In genomic region chr5:36667826-36668225, GRCh38 we compare ENCODE assay signal across 22 cellular contexts.
DNase-seq lines count a peak whose midpoint lies in the region; ATAC-seq, FAIRE-seq and TF ChIP-seq lines count a peak whose summit lies in the region.
"Had no signal": no experiment of that assay in that cellular context is flagged by ENCODE, and none has a peak within 500 bp of the region (broad histone marks: within the 10 kb centered on the region; RNA-seq: fewer than 3 reads in every experiment).

No MANE protein-coding gene starts in this region.

- H3K79me2 ChIP-seq in K562 (ENCODE audit: control insufficient read depth, insufficient read depth, low read length) = no peaks in the 10 kb centered on the region

- CTCF ChIA-PET in Caco-2 (lab: Charles Lee) (interaction anchor here (1.0 kb wide), 1 partner anchor 22 kb away, joined by 4 read pairs; no protein-coding TSS in a partner anchor), K562 (lab: Yijun Ruan, JAX; ENCODE audit: low intra/inter-chr PET ratio) (no interaction called here)

- no peak overlapping the region for H3K9ac ChIP-seq in K562 (ENCODE audit: insufficient read depth in 1 of 2, low read depth in 2 of 2, low read length in 2 of 2)

- no TSS peak for BruUV-seq in Caco-2 (replicated peaks; lab: Mats Ljungman, UMichigan)
- BruUV-seq in K562 (replicated peaks; lab: Mats Ljungman, UMichigan) = no TSS peak

- 2% methylated on average over 4 of the region's 4 CpGs for WGBS in K562 (ENCODE audit: insufficient coverage, low coverage, missing lambda C conversion rate)
- 8 to 33% methylated on average over 4 of the region's 4 CpGs for WGBS in sigmoid colon, 2 donors

- TF ChIP-seq POLR2A in K562 (conservative IDR thresholded peaks at IDR 0.05) (no peak), sigmoid colon (IDR thresholded peaks at IDR 0.05) (no peak)

- no peak for TF ChIP-seq EP300 in K562 (IDR thresholded peaks at IDR 0.05; ENCODE audit: low read length)
- TF ChIP-seq EP300 in sigmoid colon (IDR thresholded peaks at IDR 0.05) = no peak

- H3K4me3 ChIP-seq in Caco-2 (ENCODE audit: low read depth, low read length) (no peak overlapping the region), K562 (no peak overlapping the region), sigmoid colon (no peak overlapping the region)
- H3K4me3 ChIP-seq: GM23338, SJCRH30 had no signal

- DNase-seq in Caco-2 = peak; percentile 62 to 79
- peak; percentile 46 to 53 for DNase-seq in NOMO-1 (lab: John Stamatoyannopoulos, UW; ENCODE audit: unreplicated experiment in 2 of 2)
- no peak for DNase-seq in K562 (ENCODE audit: extremely low read depth in 1 of 4, low spot score in 3 of 4)
- DNase-seq in left kidney (ENCODE audit: low read depth, low spot score) = peak; percentile 29
- DNase-seq in RPMI8226 = no peak
- no peak for DNase-seq in sigmoid colon
- DNase-seq in amygdala (lab: John Stamatoyannopoulos, UW) = no peak
- DNase-seq in EL = no peak
- DNase-seq: 8988T; BE2C; CD4-positive, CD25-positive, alpha-beta regulatory T cell; COR-L47; HCEC 1CT; NCI-H1417; NCI-H187 treated with DMSO at 0.1 percent for 48 hours; NCI-H446; OCI-M1; SJCRH30 had no signal

- H3K9me3 ChIP-seq in Caco-2 (no peaks in the 10 kb centered on the region), K562 (replicated peaks; ENCODE audit: control insufficient read depth, insufficient read depth, low read depth, low read length) (no peaks in the 10 kb centered on the region), sigmoid colon (no peaks in the 10 kb centered on the region)
- H3K9me3 ChIP-seq: BE2C, SJCRH30 had no signal

- no peak for ATAC-seq in K562
- ATAC-seq: GM23338 had no signal

- no peak for TF ChIP-seq CTCF in Caco-2 (IDR thresholded peaks at IDR 0.05; ENCODE audit: insufficient read depth in 1 of 2, low read depth in 1 of 2, low read length in 1 of 2, severe bottlenecking in 1 of 2, unreplicated experiment in 1 of 2)
- TF ChIP-seq CTCF in K562 (IDR thresholded peaks at IDR 0.05 in 2 of 3, conservative IDR thresholded peaks at IDR 0.05 in 1 of 3; ENCODE audit: insufficient read depth in 2 of 3, low read depth in 1 of 3, low read length in 3 of 3) = no peak
- TF ChIP-seq CTCF in sigmoid colon (IDR thresholded peaks at IDR 0.05) = no peak

- H2AFZ ChIP-seq in K562 (ENCODE audit: low read depth, low read length) = no peak overlapping the region
- H2AFZ ChIP-seq: GM23338 had no signal

- H3K4me1 ChIP-seq in Caco-2 (peaks cover 60% of the 10 kb centered on the region), K562 (replicated peaks in 1 of 2; ENCODE audit: control insufficient read depth in 2 of 2, insufficient read depth in 2 of 2, low read length in 2 of 2) (no peaks in the 10 kb centered on the region), sigmoid colon (no peaks in the 10 kb centered on the region)
- H3K4me1 ChIP-seq: BE2C, SJCRH30 had no signal

- in situ Hi-C loops in K562 (cut with MboI) = no loop called here

- peaks cover 56% of the 10 kb centered on the region for H3K36me3 Mint-ChIP-seq in Caco-2 (ENCODE audit: insufficient read depth, unreplicated experiment)
- H3K36me3 Mint-ChIP-seq: CD4-positive, CD25-positive, alpha-beta regulatory T cell had no signal

- H3K27me3 ChIP-seq in Caco-2 (replicated peaks; ENCODE audit: control insufficient read depth, insufficient read depth, low read length) (no peaks in the 10 kb centered on the region), K562 (ENCODE audit: control insufficient read depth in 2 of 2, insufficient read depth in 2 of 2, low read length in 2 of 2) (peaks cover 12 to 19% of the 10 kb centered on the region in 2 experiments), sigmoid colon (no peaks in the 10 kb centered on the region)
- H3K27me3 ChIP-seq: BE2C, SJCRH30 had no signal

- no peaks in the 10 kb centered on the region for H3K9me1 ChIP-seq in K562 (ENCODE audit: control insufficient read depth, insufficient read depth, low read length)

- FAIRE-seq in K562 (lab: Jason Lieb, UNC) = no peak
- FAIRE-seq: GM12891, GM18507 had no signal

- no peaks in the 10 kb centered on the region for H4K20me1 ChIP-seq in K562 (replicated peaks; ENCODE audit: control insufficient read depth, insufficient read depth, low read length)

- POLR2A ChIA-PET in Caco-2 (lab: Charles Lee) (interaction anchor here (0.7 to 1.2 kb wide), 3 partner anchors 20 to 33 kb away, joined by 3 to 4 read pairs (median 4); no protein-coding TSS in a partner anchor), K562 (lab: Yijun Ruan, JAX) (no interaction called here)

- H3K27ac ChIP-seq in K562 (ENCODE audit: extremely low read depth, low read depth, low read length) (no peak overlapping the region), sigmoid colon (no peak overlapping the region)
- H3K27ac ChIP-seq: RWPE1, SJCRH30 had no signal

- no peaks in the 10 kb centered on the region for H3K9me3 Mint-ChIP-seq in Caco-2 (ENCODE audit: unreplicated experiment)
- H3K9me3 Mint-ChIP-seq: GM23338 had no signal

- no peak overlapping the region for H3K4me2 ChIP-seq in K562 (ENCODE audit: insufficient read depth, low read length)
- H3K4me2 ChIP-seq: GM23338 had no signal

- TF ChIP-seq RAD21 in K562 (CRISPR knock-in tag; conservative IDR thresholded peaks at IDR 0.05 in 1 of 2, IDR thresholded peaks at IDR 0.05 in 1 of 2) = no peak

- H3K27ac Mint-ChIP-seq in Caco-2 (ENCODE audit: unreplicated experiment) = peak overlapping the region; percentile 55
- H3K27ac Mint-ChIP-seq: CD4-positive, CD25-positive, alpha-beta regulatory T cell; GM23338 had no signal

- no peaks in the 10 kb centered on the region for H3K27me3 Mint-ChIP-seq in Caco-2 (ENCODE audit: insufficient read depth, unreplicated experiment)

- intact Hi-C loops in Caco-2 (cut with micrococcal nuclease; ENCODE audit: unreplicated experiment) (loop anchor here (1.0 kb wide), 5 partner anchors 20 to 62 kb away; partner anchors contain the start of gene SLC1A3), K562 (cut with micrococcal nuclease) (no loop called here), sigmoid colon (cut with DNase I) (no loop called here)

- H3K4me3 Mint-ChIP-seq in Caco-2 (ENCODE audit: unreplicated experiment) = peak overlapping the region; percentile 15
- H3K4me3 Mint-ChIP-seq: CD4-positive, CD25-positive, alpha-beta regulatory T cell; GM23338 had no signal

- H3K4me1 Mint-ChIP-seq in Caco-2 (ENCODE audit: low read depth, unreplicated experiment) = peaks cover 33% of the 10 kb centered on the region
- H3K4me1 Mint-ChIP-seq: CD4-positive, CD25-positive, alpha-beta regulatory T cell had no signal

- H3K36me3 ChIP-seq in Caco-2 (ENCODE audit: control insufficient read depth, insufficient read depth, low read length) (peaks cover 1% of the 10 kb centered on the region; the same call in 1 of the 2 replicates), K562 (ENCODE audit: control insufficient read depth, insufficient read depth, low read length) (no peaks in the 10 kb centered on the region), sigmoid colon (no peaks in the 10 kb centered on the region)
- H3K36me3 ChIP-seq: BE2C, SJCRH30 had no signal

TF ChIP-seq in K562, 482 proteins besides CTCF, POLR2A, EP300 and RAD21:
- TF ChIP-seq SIN3B (IDR thresholded peaks at IDR 0.05; ENCODE audit: low read depth) (no peak), MEIS2 (IDR thresholded peaks at IDR 0.05; ENCODE audit: partially characterized antibody) (peak; percentile 37)

Comparison
In these comparisons a context has a peak if more than half of its experiments do, and no peak if none do; other contexts are left out.
1. DNase-seq: peak in Caco-2 (2 of 2), NOMO-1 (2 of 2) and left kidney (single experiment); none in K562 (0 of 4), RPMI8226 (single experiment), sigmoid colon (single experiment), amygdala (0 of 56) and EL (single experiment).